In the genomic region with DNA sequence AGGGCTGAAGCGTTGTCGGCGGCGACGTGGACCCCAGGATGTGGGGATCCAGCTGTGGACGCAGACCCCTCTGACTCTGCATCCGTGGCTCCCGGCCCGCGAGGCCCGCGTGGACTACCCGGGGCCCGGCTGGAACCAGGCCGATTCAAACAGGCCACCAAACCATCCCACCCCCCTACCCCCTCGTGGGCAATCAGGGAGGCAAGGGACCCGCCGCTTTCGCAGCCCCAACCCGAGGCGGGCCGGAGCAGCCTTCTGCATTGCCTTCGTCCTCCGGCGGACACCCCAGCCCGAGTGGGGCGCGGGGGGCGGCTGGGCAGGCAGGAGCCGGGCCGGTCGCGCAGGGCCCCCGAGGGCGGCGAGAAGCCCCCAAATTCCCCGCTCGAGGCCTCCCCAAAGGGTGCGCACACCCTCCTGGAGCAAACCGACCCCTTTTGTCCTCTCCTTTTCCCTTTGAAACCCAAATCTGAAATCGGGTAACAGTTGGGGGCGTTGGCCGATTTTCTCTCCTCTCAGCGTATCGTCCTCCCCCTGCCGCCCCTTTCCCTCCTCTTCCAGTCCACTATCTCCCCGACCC, we compare ENCODE assay signal across 8 cellular contexts. TPM values are rescaled to one million over a fixed set of nuclear protein-coding genes. Genes with fewer than 3 reads are reported as not detected.
DNase-seq lines count a peak whose midpoint lies in the region; ATAC-seq and TF ChIP-seq lines count a peak whose summit lies in the region.

No MANE protein-coding gene starts in this region.

- H3F3A ChIP-seq in OCI-LY1 (ENCODE audit: insufficient read depth, low read length) (no peaks in the 10 kb centered on the region), neural progenitor cell (ENCODE audit: low read depth) (peaks cover 58% of the 10 kb centered on the region)

- H3K27me3 ChIP-seq in OCI-LY1 (ENCODE audit: insufficient read depth, low read length) (peaks cover 4% of the 10 kb centered on the region; the same call in 1 of the 2 replicates), neural progenitor cell (peaks cover 99% of the 10 kb centered on the region)

- peaks cover 54% of the 10 kb centered on the region for H3K4me1 ChIP-seq in OCI-LY1 (ENCODE audit: insufficient read depth, low read length, severe bottlenecking)
- H3K4me1 ChIP-seq in neural progenitor cell = peaks cover 32% of the 10 kb centered on the region

- H3K27me3 Mint-ChIP-seq in neural progenitor cell (ENCODE audit: insufficient read depth, low read depth) = peaks cover 52% of the 10 kb centered on the region

- H3K9me3 ChIP-seq in OCI-LY1 (ENCODE audit: low read length) = no peaks in the 10 kb centered on the region
- no peaks in the 10 kb centered on the region for H3K9me3 ChIP-seq in neural progenitor cell (ENCODE audit: low read depth)

- no peaks in the 10 kb centered on the region for H3K9me3 Mint-ChIP-seq in neural progenitor cell

- H3K36me3 Mint-ChIP-seq in neural progenitor cell = peaks cover 4% of the 10 kb centered on the region

- H2AFZ ChIP-seq in OCI-LY1 (ENCODE audit: low read length) (no peak overlapping the region), neural progenitor cell (replicated peaks) (peak overlapping the region; percentile 52)

- peak; percentile 32 for DNase-seq in GM10266 (ENCODE audit: extremely low spot score)
- DNase-seq in neural progenitor cell (ENCODE audit: low spot score) = peak; percentile 56
- no peak for DNase-seq in KG1 (lab: John Stamatoyannopoulos, UW)
- DNase-seq in ACHN = no peak
- DNase-seq in NCI-H146 (lab: John Stamatoyannopoulos, UW) = no peak

- H4K20me1 ChIP-seq in OCI-LY1 (ENCODE audit: insufficient read depth, low read length) = no peaks in the 10 kb centered on the region
- peaks cover 62% of the 10 kb centered on the region for H4K20me1 ChIP-seq in neural progenitor cell (ENCODE audit: low read depth)

- H3K27ac Mint-ChIP-seq in neural progenitor cell = no peak overlapping the region

- in situ Hi-C loops in ACHN (cut with HindIII; ENCODE audit: low pct_ligation_motif_present, low pct_unique_long_range_greater_than_20kb, low sequenced_read_pairs) = no loop called here

- H3K9ac ChIP-seq in OCI-LY1 (ENCODE audit: low read length) (no peak overlapping the region; the same call in 1 of the 2 replicates), neural progenitor cell (no peak overlapping the region)

- H3K4me3 Mint-ChIP-seq in neural progenitor cell = peak overlapping the region; percentile 83

- ATAC-seq in esophagus mucosa (peak; percentile 29), HG03469 (IDR thresholded peaks at IDR 0.05; ENCODE audit: unreplicated experiment) (no peak)

- H3K9me2 ChIP-seq in OCI-LY1 (ENCODE audit: low read depth, low read length) = no peaks in the 10 kb centered on the region

- H3K27ac ChIP-seq in OCI-LY1 (ENCODE audit: low read depth, low read length, poor library complexity, severe bottlenecking) (no peak overlapping the region), neural progenitor cell (no peak overlapping the region)

- TF ChIP-seq CTCF in GM10266 (IDR thresholded peaks at IDR 0.05; ENCODE audit: control insufficient read depth, insufficient read depth, low read depth, missing control alignments) (no peak), OCI-LY1 (IDR thresholded peaks at IDR 0.05; ENCODE audit: low read length) (no peak), neural progenitor cell (IDR thresholded peaks at IDR 0.05) (no peak)

- H3K79me2 ChIP-seq in OCI-LY1 (ENCODE audit: insufficient read depth, low read length) = no peaks in the 10 kb centered on the region
- H3K79me2 ChIP-seq in neural progenitor cell (ENCODE audit: low read depth) = no peaks in the 10 kb centered on the region

- H3K4me2 ChIP-seq in OCI-LY1 (ENCODE audit: low read length) (peak overlapping the region; percentile 67), neural progenitor cell (peak overlapping the region; percentile 89)

- no peaks in the 10 kb centered on the region for H3K36me3 ChIP-seq in OCI-LY1 (ENCODE audit: insufficient read depth, low read length)
- no peaks in the 10 kb centered on the region for H3K36me3 ChIP-seq in neural progenitor cell

- peak overlapping the region; percentile 49 for H3K4me3 ChIP-seq in OCI-LY1 (ENCODE audit: low read depth, low read length, poor library complexity, severe bottlenecking)
- peak overlapping the region; percentile 44 for H3K4me3 ChIP-seq in neural progenitor cell

- peaks cover 49% of the 10 kb centered on the region for H3K4me1 Mint-ChIP-seq in neural progenitor cell

RNA-seq across cellular contexts. Expression of gene SP9, which starts 7.3 kb away (rescaled TPM):
- total RNA-seq in esophagus mucosa = not detected
- total RNA-seq in neural progenitor cell (ENCODE audit: low replicate concordance) = not detected in 2 replicates

RNA-seq across cellular contexts. Expression of gene SCRN3, which starts 53.4 kb away (rescaled TPM):
- total RNA-seq in esophagus mucosa (25.3 TPM), neural progenitor cell (ENCODE audit: low replicate concordance) (31.0 and 32.4 TPM in 2 replicates)

Comparison
In these comparisons a context has a peak if more than half of its experiments do, and no peak if none do; other contexts are left out.
1. DNase-seq: peak in GM10266 (single experiment) and neural progenitor cell (single experiment); none in KG1 (single experiment), ACHN (single experiment) and NCI-H146 (single experiment).